1 cellular context compared by ENCODE assay signal in genomic region chr5:82004511-82004910, GRCh38.
TF ChIP-seq lines count a peak whose summit lies in the region.

No MANE protein-coding gene starts in this region.

TF ChIP-seq in GM23338, 12 proteins besides CTCF, POLR2A, EP300 and RAD21 (continued from another document):
- TF ChIP-seq ZNF462 (CRISPR knock-in tag; IDR thresholded peaks at IDR 0.05), result no peak
